Comparison of ENCODE assay signal across 13 cellular contexts in the genomic region with DNA sequence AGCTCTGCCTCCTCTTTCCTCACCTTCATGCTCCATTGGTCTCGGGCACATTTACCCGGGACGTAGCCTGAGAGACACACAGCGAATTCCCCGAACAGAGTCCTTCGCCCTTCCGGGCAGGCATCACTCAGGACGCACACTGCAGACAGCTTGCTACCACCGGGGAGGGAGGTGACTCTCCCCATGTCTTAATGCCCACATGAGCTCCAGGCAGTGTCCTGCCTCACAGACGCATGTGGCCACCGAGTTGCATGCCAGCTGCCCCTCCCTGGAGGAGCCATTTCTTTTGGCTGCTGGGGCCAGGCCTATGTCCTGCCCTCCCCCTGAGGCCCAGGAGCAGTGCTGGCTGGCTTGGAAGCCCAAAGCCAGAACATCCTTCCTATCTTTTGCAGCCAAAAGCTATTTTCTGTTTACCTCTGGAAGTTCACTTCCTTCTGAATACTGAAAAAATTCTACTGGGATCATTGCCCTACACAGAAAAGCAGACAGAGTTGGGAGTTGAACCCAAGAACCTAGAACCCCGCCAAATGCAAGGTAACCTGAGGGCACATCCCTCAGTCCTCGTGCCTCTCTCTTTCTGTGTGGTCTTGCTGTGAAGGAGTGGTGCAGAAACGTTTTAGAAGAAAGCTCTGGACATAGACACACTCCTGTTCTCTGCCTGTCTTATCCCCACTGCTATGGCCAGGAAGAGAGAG.
DNase-seq lines count a peak whose midpoint lies in the region; ATAC-seq, FAIRE-seq and TF ChIP-seq lines count a peak whose summit lies in the region.
"Had no signal": no experiment of that assay in that cellular context is flagged by ENCODE, and none has a peak within 500 bp of the region (broad histone marks: within the 10 kb centered on the region; RNA-seq: fewer than 3 reads in every experiment).

No MANE protein-coding gene starts in this region.

- peak overlapping the region; percentile 56 for H2AFZ ChIP-seq in IMR-90 (replicated peaks; ENCODE audit: low read length, poor library complexity)
- peak overlapping the region; percentile 81 for H2AFZ ChIP-seq in H1 (ENCODE audit: low read length)

- TF ChIP-seq RAD21 in IMR-90 (IDR thresholded peaks at IDR 0.05; ENCODE audit: low read length) (no peak), H1 (IDR thresholded peaks at IDR 0.05 in 1 of 2, conservative IDR thresholded peaks at IDR 0.05 in 1 of 2; ENCODE audit: low read depth in 2 of 2, low read length in 2 of 2) (no peak)

- H3K9me1 ChIP-seq in IMR-90 (ENCODE audit: insufficient read depth, low read length): peaks cover 10% of the 10 kb centered on the region

- TF ChIP-seq POLR2A in IMR-90 (IDR thresholded peaks at IDR 0.05; ENCODE audit: low read depth, low read length): no peak
- no peak for TF ChIP-seq POLR2A in H1 (IDR thresholded peaks at IDR 0.05; ENCODE audit: control extremely low read depth in 1 of 2, low read depth in 2 of 2, low read length in 2 of 2)

- H2BK120ac ChIP-seq in IMR-90 (ENCODE audit: low read depth, low read length) (peak overlapping the region; percentile 79), H1 (replicated peaks; ENCODE audit: low read depth, low read length) (no peak overlapping the region)

- H3K27ac Mint-ChIP-seq in stimulated activated memory B cell treated with anti-CD40 and anti-IgM and Interleukin-4, amounts not matched to agents 10 μg/mL and 1 μg/mL and 100 μg/mL, for 72 hours: peak overlapping the region; percentile 18
- H3K27ac Mint-ChIP-seq in activated CD4-positive, alpha-beta memory T cell treated with anti-CD3 and anti-CD28 coated beads for 36 hours: no peak overlapping the region
- H3K27ac Mint-ChIP-seq: activated CD4-positive, alpha-beta memory T cell treated with anti-CD3 and anti-CD28 coated beads, Interleukin-2, amount 10 ng/mL, durations not matched to agents 7 days and 5 days had no signal

- H3K27me3 ChIP-seq in IMR-90 (ENCODE audit: control insufficient read depth, insufficient read depth, low read length) (no peaks in the 10 kb centered on the region), H1 (replicated peaks in 1 of 4; ENCODE audit: control insufficient read depth in 3 of 4, extremely low read depth in 1 of 4, insufficient read depth in 3 of 4, low read length in 3 of 4) (no peaks in the 10 kb centered on the region)

- intact Hi-C loops in IMR-90 (cut with micrococcal nuclease): no loop called here
- intact Hi-C loops in activated CD4-positive, alpha-beta memory T cell treated with anti-CD3 and anti-CD28 coated beads for 36 hours (cut with micrococcal nuclease): no loop called here

- no peaks in the 10 kb centered on the region for H3K79me1 ChIP-seq in IMR-90 (ENCODE audit: low read depth in 1 of 2, low read length in 2 of 2)
- no peaks in the 10 kb centered on the region for H3K79me1 ChIP-seq in H1 (ENCODE audit: low read depth, low read length)

- DNase-seq in IMR-90: no peak
- DNase-seq in H1 (ENCODE audit: low read depth in 1 of 2, low spot score in 2 of 2): no peak
- peak; percentile 29 to 93 for DNase-seq in lung microvascular endothelial cell (ENCODE audit: low read depth in 2 of 2)
- DNase-seq in activated CD4-positive, alpha-beta memory T cell treated with anti-CD3 and anti-CD28 coated beads for 36 hours: no peak
- no peak for DNase-seq in DMS153 treated with DMSO at 0.1 percent for 48 hours (lab: John Stamatoyannopoulos, UW; ENCODE audit: unreplicated experiment)
- DNase-seq: activated CD4-positive, alpha-beta memory T cell treated with anti-CD3 and anti-CD28 coated beads, Interleukin-2, amount 10 ng/mL, durations not matched to agents 7 days and 5 days; NCI-H1694; SHP77 treated with DMSO at 0.1 percent for 48 hours had no signal

- H3K36me3 Mint-ChIP-seq in stimulated activated memory B cell treated with anti-CD40 and anti-IgM and Interleukin-4, amounts not matched to agents 10 μg/mL and 1 μg/mL and 100 μg/mL, for 72 hours: no peaks in the 10 kb centered on the region
- H3K36me3 Mint-ChIP-seq in activated CD4-positive, alpha-beta memory T cell treated with anti-CD3 and anti-CD28 coated beads for 36 hours: no peaks in the 10 kb centered on the region

- H3K4me1 ChIP-seq in IMR-90 (ENCODE audit: control insufficient read depth, insufficient read depth, low read length) (peaks cover 16% of the 10 kb centered on the region), H1 (replicated peaks in 1 of 4; ENCODE audit: control insufficient read depth in 3 of 4, insufficient read depth in 4 of 4, low read length in 3 of 4) (peaks cover 0 to 15% (median 2%) of the 10 kb centered on the region in 4 experiments; a peak in 3 of 7 replicates)

- H3K9me3 ChIP-seq in IMR-90 (ENCODE audit: control insufficient read depth, insufficient read depth, low read length) (no peaks in the 10 kb centered on the region), H1 (ENCODE audit: insufficient read depth in 2 of 2, low read depth in 1 of 2, low read length in 1 of 2) (peaks cover 0 to 2% of the 10 kb centered on the region in 2 experiments; a peak in 1 of 4 replicates)

- H3K4me2 ChIP-seq in IMR-90 (ENCODE audit: low read depth, low read length) (peak overlapping the region; percentile 46; the same call in 1 of the 2 replicates), H1 (ENCODE audit: insufficient read depth in 1 of 2, low read depth in 2 of 2, low read length in 2 of 2) (no peak overlapping the region)

- peak overlapping the region in 1 of 2 experiments; percentile 81; a peak in 2 of 4 replicates for H4K8ac ChIP-seq in IMR-90 (ENCODE audit: low read depth in 2 of 2, low read length in 2 of 2)
- no peak overlapping the region; the same call in 1 of the 2 replicates for H4K8ac ChIP-seq in H1 (ENCODE audit: extremely low read depth, insufficient read depth, low read length)

- H2BK20ac ChIP-seq in IMR-90 (ENCODE audit: low read depth, low read length) (peak overlapping the region; percentile 77), H1 (ENCODE audit: low read length) (peak overlapping the region; percentile 84)

- peak overlapping the region; percentile 43 for H4K91ac ChIP-seq in IMR-90 (ENCODE audit: insufficient read depth, low read depth, low read length)
- H4K91ac ChIP-seq in H1 (replicated peaks; ENCODE audit: insufficient read length, low read length): peak overlapping the region; percentile 77

- peak overlapping the region; percentile 82 for H2BK15ac ChIP-seq in IMR-90 (ENCODE audit: low read depth, low read length)
- H2BK15ac ChIP-seq in H1 (ENCODE audit: low read length): no peak overlapping the region

- H2AK5ac ChIP-seq in IMR-90 (ENCODE audit: low read depth, low read length): peak overlapping the region; percentile 75
- H2AK5ac ChIP-seq in H1 (ENCODE audit: low read depth, low read length): no peak overlapping the region

- dilution Hi-C loops in IMR-90 (cut with HindIII; ENCODE audit: low sequenced_read_pairs, unreplicated experiment): no loop called here

- H3K4me1 Mint-ChIP-seq in stimulated activated memory B cell treated with anti-CD40 and anti-IgM and Interleukin-4, amounts not matched to agents 10 μg/mL and 1 μg/mL and 100 μg/mL, for 72 hours: peaks cover 16% of the 10 kb centered on the region
- no peaks in the 10 kb centered on the region for H3K4me1 Mint-ChIP-seq in activated CD4-positive, alpha-beta memory T cell treated with anti-CD3 and anti-CD28 coated beads for 36 hours (ENCODE audit: low read depth)
- H3K4me1 Mint-ChIP-seq: activated CD4-positive, alpha-beta memory T cell treated with anti-CD3 and anti-CD28 coated beads, Interleukin-2, amount 10 ng/mL, durations not matched to agents 7 days and 5 days had no signal

- peak overlapping the region; percentile 75; the same call in 1 of the 2 replicates for H3K27ac ChIP-seq in IMR-90 (ENCODE audit: insufficient read depth, low read length)
- no peak overlapping the region for H3K27ac ChIP-seq in H1 (ENCODE audit: low read depth, low read length)

- H3K23ac ChIP-seq in IMR-90 (ENCODE audit: low read depth, low read length) (peak overlapping the region; percentile 87), H1 (ENCODE audit: insufficient read length) (no peak overlapping the region)

- H2BK12ac ChIP-seq in H1 (ENCODE audit: low read depth, low read length): peak overlapping the region; percentile 23; the same call in 1 of the 2 replicates

- H3K9ac ChIP-seq in IMR-90 (ENCODE audit: low read depth, low read length): no peak overlapping the region
- no peak overlapping the region for H3K9ac ChIP-seq in H1 (replicated peaks in 1 of 4; ENCODE audit: extremely low read depth in 1 of 4, low read depth in 3 of 4, low read length in 3 of 4)

- H3K23me2 ChIP-seq in H1 (ENCODE audit: low read depth, low read length): no peaks in the 10 kb centered on the region

- H3K4me3 ChIP-seq in IMR-90 (ENCODE audit: insufficient read depth, low read depth, low read length) (no peak overlapping the region), H1 (ENCODE audit: extremely low read depth in 1 of 4, insufficient read depth in 2 of 4, low read depth in 3 of 4, low read length in 4 of 4) (no peak overlapping the region)

- H2BK5ac ChIP-seq in IMR-90 (ENCODE audit: low read depth, low read length, poor library complexity, severe bottlenecking): peak overlapping the region; percentile 31
- H2BK5ac ChIP-seq in H1 (ENCODE audit: low read depth, low read length): peak overlapping the region; percentile 8; the same call in 1 of the 2 replicates

- peak overlapping the region; percentile 98 for H3K18ac ChIP-seq in IMR-90 (ENCODE audit: low read depth, low read length)
- peak overlapping the region; percentile 81 for H3K18ac ChIP-seq in H1 (ENCODE audit: extremely low read depth, low read length)

- no peak for FAIRE-seq in H1 (lab: Jason Lieb, UNC)
- FAIRE-seq: bronchial epithelial cell had no signal

- H3K36me3 ChIP-seq in IMR-90 (ENCODE audit: control insufficient read depth, insufficient read depth, low read length) (no peaks in the 10 kb centered on the region), H1 (ENCODE audit: control insufficient read depth in 2 of 4, insufficient read depth in 4 of 4, low read length in 3 of 4) (no peaks in the 10 kb centered on the region)

- H3K4ac ChIP-seq in IMR-90 (ENCODE audit: low read depth, low read length) (peak overlapping the region; percentile 63), H1 (replicated peaks; ENCODE audit: insufficient read length, low read depth, low read length) (peak overlapping the region; percentile 6)

- no TSS peak for BruUV-seq in IMR-90 (replicated peaks; lab: Mats Ljungman, UMichigan)

- POLR2A ChIA-PET in IMR-90 (lab: Charles Lee; ENCODE audit: unreplicated experiment) (no interaction called here), H1 (lab: Charles Lee; ENCODE audit: partially characterized antibody) (interaction anchor here (1.0 kb wide), 1 partner anchor 13 kb away, joined by 3 read pairs; no protein-coding TSS in a partner anchor)
- POLR2A ChIA-PET in activated CD4-positive, alpha-beta memory T cell treated with anti-CD3 and anti-CD28 coated beads for 36 hours (lab: Charles Lee): no interaction called here

- CTCF ChIA-PET in IMR-90 (lab: Yijun Ruan, JAX): interaction anchor here (1.0 kb wide), 1 partner anchor 165 kb away, joined by 3 read pairs; no protein-coding TSS in a partner anchor
- CTCF ChIA-PET in H1 (lab: Charles Lee; ENCODE audit: partially characterized antibody): interaction anchor here (0.6 to 1.0 kb wide), 4 partner anchors 9 to 322 kb away, joined by 3 to 4 read pairs (median 3); no protein-coding TSS in a partner anchor
- CTCF ChIA-PET in activated CD4-positive, alpha-beta memory T cell treated with anti-CD3 and anti-CD28 coated beads for 36 hours (lab: Charles Lee): interaction anchor here (1.1 kb wide), 1 partner anchor 165 kb away, joined by 4 read pairs; no protein-coding TSS in a partner anchor

- no peaks in the 10 kb centered on the region for H3K79me2 ChIP-seq in H1 (ENCODE audit: control insufficient read depth in 1 of 2, insufficient read depth in 2 of 2, low read length in 2 of 2)

- peak overlapping the region; percentile 86 for H3K14ac ChIP-seq in IMR-90 (replicated peaks; ENCODE audit: low read depth, low read length)
- no peak overlapping the region for H3K14ac ChIP-seq in H1 (ENCODE audit: insufficient read length)

- peak overlapping the region; percentile 94 for H4K5ac ChIP-seq in IMR-90 (ENCODE audit: low read depth, low read length)
- no peak overlapping the region for H4K5ac ChIP-seq in H1 (ENCODE audit: insufficient read length, low read depth, low read length)

- in situ Hi-C loops in IMR-90 (cut with MboI; ENCODE audit: low sequenced_read_pairs): no loop called here

- no peak for TF ChIP-seq EP300 in H1 (IDR thresholded peaks at IDR 0.05; ENCODE audit: borderline replicate concordance in 1 of 2, low read depth in 2 of 2, low read length in 2 of 2)

- H3K56ac ChIP-seq in IMR-90 (ENCODE audit: extremely low read depth, insufficient read depth, low read length) (no peak overlapping the region), H1 (replicated peaks; ENCODE audit: insufficient read length, low read depth, low read length) (no peak overlapping the region)

- no peaks in the 10 kb centered on the region for H4K20me1 ChIP-seq in IMR-90 (ENCODE audit: insufficient read depth, low read length)
- H4K20me1 ChIP-seq in H1 (replicated peaks in 1 of 2; ENCODE audit: control insufficient read depth in 1 of 2, insufficient read depth in 2 of 2, low read length in 2 of 2): no peaks in the 10 kb centered on the region

- TF ChIP-seq CTCF in IMR-90 (conservative IDR thresholded peaks at IDR 0.05; ENCODE audit: low read depth, low read length): no peak
- TF ChIP-seq CTCF in H1 (IDR thresholded peaks at IDR 0.05; ENCODE audit: control extremely low read depth in 1 of 3, insufficient read depth in 1 of 3, low read depth in 1 of 3, low read length in 3 of 3): no peak

- no peaks in the 10 kb centered on the region for H3K27me3 Mint-ChIP-seq in stimulated activated memory B cell treated with anti-CD40 and anti-IgM and Interleukin-4, amounts not matched to agents 10 μg/mL and 1 μg/mL and 100 μg/mL, for 72 hours
- H3K27me3 Mint-ChIP-seq in activated CD4-positive, alpha-beta memory T cell treated with anti-CD3 and anti-CD28 coated beads for 36 hours: no peaks in the 10 kb centered on the region
- H3K27me3 Mint-ChIP-seq: activated CD4-positive, alpha-beta memory T cell treated with anti-CD3 and anti-CD28 coated beads, Interleukin-2, amount 10 ng/mL, durations not matched to agents 7 days and 5 days had no signal

- no peak overlapping the region for H3K4me3 Mint-ChIP-seq in stimulated activated memory B cell treated with anti-CD40 and anti-IgM and Interleukin-4, amounts not matched to agents 10 μg/mL and 1 μg/mL and 100 μg/mL, for 72 hours
- H3K4me3 Mint-ChIP-seq in activated CD4-positive, alpha-beta memory T cell treated with anti-CD3 and anti-CD28 coated beads for 36 hours: no peak overlapping the region
- H3K4me3 Mint-ChIP-seq: activated CD4-positive, alpha-beta memory T cell treated with anti-CD3 and anti-CD28 coated beads, Interleukin-2, amount 10 ng/mL, durations not matched to agents 7 days and 5 days had no signal

- H2AK9ac ChIP-seq in IMR-90 (replicated peaks; ENCODE audit: low read depth, low read length, poor library complexity): no peak overlapping the region

- no peak; the same call in 1 of the 2 replicates for ATAC-seq in IMR-90 (ENCODE audit: low read depth)
- ATAC-seq in stimulated activated memory B cell treated with anti-CD40 and anti-IgM and Interleukin-4, amounts not matched to agents 10 μg/mL and 1 μg/mL and 100 μg/mL, for 72 hours: no peak
- no peak for ATAC-seq in GM19467 (IDR thresholded peaks at IDR 0.05; ENCODE audit: unreplicated experiment)
- ATAC-seq in HG02623 (IDR thresholded peaks at IDR 0.05; ENCODE audit: unreplicated experiment): no peak
- ATAC-seq: HCT116 had no signal

- peaks cover 3% of the 10 kb centered on the region for H3K9me3 Mint-ChIP-seq in stimulated activated memory B cell treated with anti-CD40 and anti-IgM and Interleukin-4, amounts not matched to agents 10 μg/mL and 1 μg/mL and 100 μg/mL, for 72 hours
- H3K9me3 Mint-ChIP-seq in activated CD4-positive, alpha-beta memory T cell treated with anti-CD3 and anti-CD28 coated beads for 36 hours: peaks cover 2% of the 10 kb centered on the region

- WGBS in IMR-90 (ENCODE audit: extremely low coverage in 2 of 2, insufficient read length in 1 of 2), 2 experiments: 93% methylated on average over 10 of the region's 14 CpGs; no CpG with 5 or more reads in 1 of the 2 experiments
- 90% methylated on average over 14 of the region's 14 CpGs; no CpG with 5 or more reads in 1 of the 2 experiments for WGBS in H1 (ENCODE audit: extremely low coverage in 1 of 2, insufficient coverage in 1 of 2, insufficient read length in 1 of 2, insufficient replicate concordance in 2 of 2, low coverage in 1 of 2, low lambda C conversion rate in 2 of 2, missing lambda C conversion rate in 1 of 2), 2 experiments

Comparison
In these comparisons a context has a peak if more than half of its experiments do, and no peak if none do; other contexts are left out.
1. DNase-seq: peak in lung microvascular endothelial cell (2 of 2); none in IMR-90 (single experiment), H1 (0 of 2), activated CD4-positive, alpha-beta memory T cell treated with anti-CD3 and anti-CD28 coated beads for 36 hours (single experiment) and DMS153 treated with DMSO at 0.1 percent for 48 hours (single experiment).